9 cellular contexts compared by ENCODE assay signal in the genomic region with DNA sequence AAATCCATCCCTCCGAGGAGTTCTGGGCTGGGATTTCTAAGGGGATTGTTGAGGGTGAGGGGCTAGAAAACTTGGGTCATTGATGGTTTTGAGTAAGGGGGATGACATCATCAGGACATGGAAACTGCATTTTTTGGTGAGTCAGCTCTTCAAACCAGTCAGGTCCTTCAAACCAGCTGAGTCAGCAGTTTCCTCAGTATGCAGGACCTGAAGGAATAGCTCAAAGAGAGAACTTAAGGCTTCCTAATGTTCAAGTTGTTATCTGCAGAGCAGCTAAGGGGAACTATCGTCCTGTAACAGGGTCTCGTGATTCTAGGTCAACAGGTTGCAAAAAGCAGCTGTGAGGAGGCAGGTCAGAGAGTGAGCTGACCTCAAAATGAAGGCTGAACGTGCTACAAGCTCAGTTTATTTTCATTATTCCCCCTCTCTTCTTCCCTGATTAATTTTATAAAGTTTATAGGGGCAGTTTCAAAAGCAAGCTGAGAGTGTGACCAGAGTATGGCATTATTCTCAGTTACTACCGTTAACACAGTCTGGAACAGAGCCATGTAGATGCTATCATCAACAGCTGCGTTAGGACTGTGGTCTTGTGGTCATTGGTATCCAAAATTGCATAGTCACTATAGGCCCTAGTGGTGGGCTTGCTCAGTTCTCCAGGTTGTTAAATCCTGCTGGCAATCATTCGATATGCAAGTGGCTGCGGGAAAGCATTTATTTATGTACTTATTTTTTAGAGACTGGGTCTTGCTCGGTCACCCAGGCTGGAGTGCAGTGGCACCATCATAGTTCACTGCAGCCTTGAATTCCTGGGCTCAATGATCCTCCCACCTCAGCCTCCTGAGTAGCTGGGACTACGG. TPM values are rescaled to one million over a fixed set of nuclear protein-coding genes. Genes with fewer than 3 reads are reported as not detected.
DNase-seq lines count a peak whose midpoint lies in the region; ATAC-seq and TF ChIP-seq lines count a peak whose summit lies in the region.
"Had no signal": no experiment of that assay in that cellular context is flagged by ENCODE, and none has a peak within 500 bp of the region (broad histone marks: within the 10 kb centered on the region; RNA-seq: fewer than 3 reads in every experiment).

No MANE protein-coding gene starts in this region.

- H3K79me2 ChIP-seq in neural progenitor cell (ENCODE audit: low read depth) (no peaks in the 10 kb centered on the region), osteoblast (ENCODE audit: insufficient read depth, low read length) (no peaks in the 10 kb centered on the region)

- no peaks in the 10 kb centered on the region for H3K27me3 ChIP-seq in neural progenitor cell
- no peaks in the 10 kb centered on the region for H3K27me3 ChIP-seq in osteoblast (ENCODE audit: insufficient read depth, low read length)

- no peaks in the 10 kb centered on the region for H3K9me3 Mint-ChIP-seq in effector memory CD8-positive, alpha-beta T cell
- H3K9me3 Mint-ChIP-seq in neural progenitor cell, result no peaks in the 10 kb centered on the region
- H3K9me3 Mint-ChIP-seq: neural crest cell had no signal

- DNase-seq in EH (ENCODE audit: low read depth) (peak; percentile 64), NCI-H226 (peak; percentile 43), neural progenitor cell (ENCODE audit: low spot score) (no peak), LoVo (ENCODE audit: low spot score) (no peak), NCI-H1105 treated with DMSO at 0.1 percent for 48 hours (lab: John Stamatoyannopoulos, UW) (no peak), osteoblast (ENCODE audit: insufficient read length, low spot score, missing footprints) (no peak)
- no peak for DNase-seq in effector memory CD8-positive, alpha-beta T cell

- ATAC-seq in effector memory CD8-positive, alpha-beta T cell (replicated peaks), result peak; percentile 32
- ATAC-seq in GM21529 (IDR thresholded peaks at IDR 0.05; ENCODE audit: unreplicated experiment), result no peak

- TF ChIP-seq CTCF in neural progenitor cell (IDR thresholded peaks at IDR 0.05) (no peak), osteoblast (IDR thresholded peaks at IDR 0.05; ENCODE audit: extremely low read depth, low read depth, low read length) (no peak)

- no peaks in the 10 kb centered on the region for H3K4me1 Mint-ChIP-seq in effector memory CD8-positive, alpha-beta T cell (ENCODE audit: low read depth in 2 of 2)
- H3K4me1 Mint-ChIP-seq in neural progenitor cell, result peaks cover 3% of the 10 kb centered on the region

- no peaks in the 10 kb centered on the region for H4K20me1 ChIP-seq in neural progenitor cell (ENCODE audit: low read depth)
- H4K20me1 ChIP-seq in osteoblast (ENCODE audit: insufficient read depth, low read length), result no peaks in the 10 kb centered on the region

- H3K4me3 ChIP-seq in neural progenitor cell, result no peak overlapping the region
- no peak overlapping the region for H3K4me3 ChIP-seq in osteoblast (ENCODE audit: insufficient read depth, low read length)

- H3K36me3 ChIP-seq in neural progenitor cell (no peaks in the 10 kb centered on the region), osteoblast (ENCODE audit: insufficient read depth, low read length) (no peaks in the 10 kb centered on the region)

- H3K4me2 ChIP-seq in neural progenitor cell, result no peak overlapping the region
- no peak overlapping the region for H3K4me2 ChIP-seq in osteoblast (ENCODE audit: insufficient read depth, low read length)

- no peak overlapping the region for H2AFZ ChIP-seq in neural progenitor cell (replicated peaks)
- no peak overlapping the region for H2AFZ ChIP-seq in osteoblast (ENCODE audit: low read length)

- no peak overlapping the region for H3K27ac Mint-ChIP-seq in effector memory CD8-positive, alpha-beta T cell
- H3K27ac Mint-ChIP-seq in neural progenitor cell, result peak overlapping the region; percentile 4

- H3K4me3 Mint-ChIP-seq in effector memory CD8-positive, alpha-beta T cell, result no peak overlapping the region
- no peak overlapping the region for H3K4me3 Mint-ChIP-seq in neural progenitor cell
- H3K4me3 Mint-ChIP-seq: neural crest cell had no signal

- no peaks in the 10 kb centered on the region for H3F3A ChIP-seq in neural progenitor cell (ENCODE audit: low read depth)

- H3K36me3 Mint-ChIP-seq in effector memory CD8-positive, alpha-beta T cell (ENCODE audit: insufficient read depth), result no peaks in the 10 kb centered on the region
- no peaks in the 10 kb centered on the region for H3K36me3 Mint-ChIP-seq in neural progenitor cell

- H3K27ac ChIP-seq in neural progenitor cell, result no peak overlapping the region
- no peak overlapping the region for H3K27ac ChIP-seq in osteoblast (ENCODE audit: low read depth, low read length)

- H3K9me3 ChIP-seq in neural progenitor cell (ENCODE audit: low read depth) (no peaks in the 10 kb centered on the region), osteoblast (ENCODE audit: low read depth, low read length) (no peaks in the 10 kb centered on the region)

- H3K27me3 Mint-ChIP-seq in effector memory CD8-positive, alpha-beta T cell, result no peaks in the 10 kb centered on the region
- peaks cover 4% of the 10 kb centered on the region for H3K27me3 Mint-ChIP-seq in neural progenitor cell (ENCODE audit: insufficient read depth, low read depth)

- no peak overlapping the region for H3K9ac ChIP-seq in neural progenitor cell

- H3K4me1 ChIP-seq in neural progenitor cell (no peaks in the 10 kb centered on the region), osteoblast (ENCODE audit: insufficient read depth, low read length) (peaks cover 6% of the 10 kb centered on the region)

RNA-seq across cellular contexts. Expression of a gene that starts 10.7 kb away (rescaled TPM):
- total RNA-seq in neural progenitor cell (ENCODE audit: low replicate concordance) (23.0 and 45.1 TPM in 2 replicates), osteoblast (38.0 and 39.8 TPM in 2 replicates)

Comparison
In these comparisons a context has a peak if more than half of its experiments do, and no peak if none do; other contexts are left out.
1. DNase-seq: peak in EH (single experiment) and NCI-H226 (single experiment); none in effector memory CD8-positive, alpha-beta T cell (0 of 3), neural progenitor cell (single experiment), LoVo (single experiment), NCI-H1105 treated with DMSO at 0.1 percent for 48 hours (single experiment) and osteoblast (single experiment).